Comparison of ENCODE assay signal across 1 cellular context in the genomic region with DNA sequence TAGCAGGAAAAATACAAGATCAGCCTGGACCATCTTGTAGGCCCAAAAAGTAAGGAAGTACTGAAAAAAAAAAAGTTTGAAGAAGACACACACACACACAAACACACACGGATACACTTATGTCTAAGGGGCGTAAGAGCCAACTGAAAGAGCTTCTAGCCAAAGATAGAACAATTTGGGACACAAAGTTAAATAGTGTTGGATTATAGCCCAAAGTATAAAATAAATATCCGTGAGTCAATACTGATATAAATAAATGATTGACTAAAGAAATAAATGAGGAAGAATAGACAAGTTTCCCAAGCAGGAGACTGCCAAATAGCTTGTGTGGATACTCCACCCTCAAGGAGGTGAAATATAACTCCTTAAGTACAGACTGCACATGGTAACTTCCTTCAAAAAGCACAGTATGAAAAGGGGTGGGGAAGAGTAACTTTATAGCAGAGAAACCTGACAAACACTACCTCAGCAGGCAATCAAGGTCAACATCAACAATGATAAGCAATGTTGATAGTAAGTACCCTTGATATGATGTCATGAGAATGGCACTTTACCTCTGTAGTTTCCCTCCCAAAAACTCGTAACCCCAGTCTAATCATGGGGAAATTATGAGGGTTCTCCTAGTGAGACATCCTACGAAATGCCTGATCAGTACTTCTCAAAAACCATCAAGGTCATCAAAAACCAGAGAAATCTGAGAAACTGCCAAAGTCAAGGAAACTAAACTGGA.
TF ChIP-seq lines count a peak whose summit lies in the region.

No MANE protein-coding gene starts in this region.

TF ChIP-seq in HEK293, 187 proteins besides CTCF, POLR2A, EP300 and RAD21 (continued from another document):
- TF ChIP-seq, protein P1, sequence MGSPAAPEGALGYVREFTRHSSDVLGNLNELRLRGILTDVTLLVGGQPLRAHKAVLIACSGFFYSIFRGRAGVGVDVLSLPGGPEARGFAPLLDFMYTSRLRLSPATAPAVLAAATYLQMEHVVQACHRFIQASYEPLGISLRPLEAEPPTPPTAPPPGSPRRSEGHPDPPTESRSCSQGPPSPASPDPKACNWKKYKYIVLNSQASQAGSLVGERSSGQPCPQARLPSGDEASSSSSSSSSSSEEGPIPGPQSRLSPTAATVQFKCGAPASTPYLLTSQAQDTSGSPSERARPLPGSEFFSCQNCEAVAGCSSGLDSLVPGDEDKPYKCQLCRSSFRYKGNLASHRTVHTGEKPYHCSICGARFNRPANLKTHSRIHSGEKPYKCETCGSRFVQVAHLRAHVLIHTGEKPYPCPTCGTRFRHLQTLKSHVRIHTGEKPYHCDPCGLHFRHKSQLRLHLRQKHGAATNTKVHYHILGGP (tag by site-specific recombination; IDR thresholded peaks at IDR 0.05), result no peak
- no peak for TF ChIP-seq OVOL3 (tag by site-specific recombination; IDR thresholded peaks at IDR 0.05)
- TF ChIP-seq ZNF16 (tag by site-specific recombination; IDR thresholded peaks at IDR 0.05; ENCODE audit: low read depth), result no peak
- no peak for TF ChIP-seq HOXC10 (CRISPR knock-in tag; IDR thresholded peaks at IDR 0.05)
- TF ChIP-seq SP7 (tag by site-specific recombination; IDR thresholded peaks at IDR 0.05), result peak; percentile 13; the same call in 1 of the 2 replicates
- TF ChIP-seq ZSCAN30 (tag by site-specific recombination; IDR thresholded peaks at IDR 0.05), result no peak
- 0 out of 2 replicates have a peak, but pooled peaks have one; percentile 18 for TF ChIP-seq OSR2 (tag by site-specific recombination; IDR thresholded peaks at IDR 0.05)
- no peak for TF ChIP-seq KLF16 (tag by site-specific recombination; IDR thresholded peaks at IDR 0.05)
- TF ChIP-seq ZNF549 (tag by site-specific recombination; IDR thresholded peaks at IDR 0.05), result no peak
- TF ChIP-seq ZNF433 (tag by site-specific recombination; IDR thresholded peaks at IDR 0.05; ENCODE audit: low read depth), result no peak
- TF ChIP-seq, protein P2, sequence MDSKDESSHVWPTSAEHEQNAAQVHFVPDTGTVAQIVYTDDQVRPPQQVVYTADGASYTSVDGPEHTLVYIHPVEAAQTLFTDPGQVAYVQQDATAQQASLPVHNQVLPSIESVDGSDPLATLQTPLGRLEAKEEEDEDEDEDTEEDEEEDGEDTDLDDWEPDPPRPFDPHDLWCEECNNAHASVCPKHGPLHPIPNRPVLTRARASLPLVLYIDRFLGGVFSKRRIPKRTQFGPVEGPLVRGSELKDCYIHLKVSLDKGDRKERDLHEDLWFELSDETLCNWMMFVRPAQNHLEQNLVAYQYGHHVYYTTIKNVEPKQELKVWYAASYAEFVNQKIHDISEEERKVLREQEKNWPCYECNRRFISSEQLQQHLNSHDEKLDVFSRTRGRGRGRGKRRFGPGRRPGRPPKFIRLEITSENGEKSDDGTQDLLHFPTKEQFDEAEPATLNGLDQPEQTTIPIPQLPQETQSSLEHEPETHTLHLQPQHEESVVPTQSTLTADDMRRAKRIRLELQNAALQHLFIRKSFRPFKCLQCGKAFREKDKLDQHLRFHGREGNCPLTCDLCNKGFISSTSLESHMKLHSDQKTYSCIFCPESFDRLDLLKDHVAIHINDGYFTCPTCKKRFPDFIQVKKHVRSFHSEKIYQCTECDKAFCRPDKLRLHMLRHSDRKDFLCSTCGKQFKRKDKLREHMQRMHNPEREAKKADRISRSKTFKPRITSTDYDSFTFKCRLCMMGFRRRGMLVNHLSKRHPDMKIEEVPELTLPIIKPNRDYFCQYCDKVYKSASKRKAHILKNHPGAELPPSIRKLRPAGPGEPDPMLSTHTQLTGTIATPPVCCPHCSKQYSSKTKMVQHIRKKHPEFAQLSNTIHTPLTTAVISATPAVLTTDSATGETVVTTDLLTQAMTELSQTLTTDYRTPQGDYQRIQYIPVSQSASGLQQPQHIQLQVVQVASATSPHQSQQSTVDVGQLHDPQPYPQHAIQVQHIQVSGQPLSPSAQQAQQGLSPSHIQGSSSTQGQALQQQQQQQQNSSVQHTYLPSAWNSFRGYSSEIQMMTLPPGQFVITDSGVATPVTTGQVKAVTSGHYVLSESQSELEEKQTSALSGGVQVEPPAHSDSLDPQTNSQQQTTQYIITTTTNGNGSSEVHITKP (tag by site-specific recombination; IDR thresholded peaks at IDR 0.05), result peak; percentile 28; the same call in 1 of the 2 replicates
